In genomic region chr20:49569403-49570115, GRCh38 we compare ENCODE assay signal across 13 cellular contexts. TPM values are rescaled to one million over a fixed set of nuclear protein-coding genes. Genes with fewer than 3 reads are reported as not detected.
A peak's percentile ranks its signal among the peaks of the same experiment; 100 is the strongest.
DNase-seq lines count a peak whose midpoint lies in the region; ATAC-seq and TF ChIP-seq lines count a peak whose summit lies in the region.
"Had no signal": no experiment of that assay in that cellular context is flagged by ENCODE, and none has a peak within 500 bp of the region (broad histone marks: within the 10 kb centered on the region; RNA-seq: fewer than 3 reads in every experiment).

No MANE protein-coding gene starts in this region.

- intact Hi-C loops in ascending aorta (cut with DNase I) (loop anchor here (2.0 kb wide), 1 partner anchor 15 kb away; no protein-coding TSS in a partner anchor), right cardiac atrium (cut with DNase I) (no loop called here), left lung (cut with DNase I) (no loop called here)

- H3K4me3 ChIP-seq in ascending aorta (no peak overlapping the region), right cardiac atrium (ENCODE audit: low read length) (no peak overlapping the region), left lung (no peak overlapping the region), osteoblast (ENCODE audit: insufficient read depth, low read length) (no peak overlapping the region)
- H3K4me3 ChIP-seq: GM12878 had no signal

- ATAC-seq in right cardiac atrium (peak; percentile 34 to 36), left lung (no peak), HG03432 (IDR thresholded peaks at IDR 0.05; ENCODE audit: unreplicated experiment) (no peak)
- no peak for ATAC-seq in stimulated activated effector memory CD8-positive, alpha-beta T cell treated with anti-CD3 and anti-CD28 coated beads, Interleukin-12 subunit alpha, Interleukin-12 subunit beta, amount 100 ng/mL, for 72 hours
- ATAC-seq: GM12878 had no signal

- H3K4me2 ChIP-seq in osteoblast (ENCODE audit: insufficient read depth, low read length), result no peak overlapping the region

- H3K9me3 Mint-ChIP-seq in stimulated activated effector memory CD8-positive, alpha-beta T cell treated with anti-CD3 and anti-CD28 coated beads, Interleukin-12 subunit alpha, Interleukin-12 subunit beta, amount 100 ng/mL, for 72 hours, result no peaks in the 10 kb centered on the region
- H3K9me3 Mint-ChIP-seq: stimulated activated naive CD8-positive, alpha-beta T cell treated with anti-CD3 and anti-CD28 coated beads, Interleukin-15, amount 100 ng/mL, for 72 hours had no signal

- peaks cover 40% of the 10 kb centered on the region for H3K4me1 Mint-ChIP-seq in stimulated activated effector memory CD8-positive, alpha-beta T cell treated with anti-CD3 and anti-CD28 coated beads, Interleukin-12 subunit alpha, Interleukin-12 subunit beta, amount 100 ng/mL, for 72 hours

- TF ChIP-seq CTCF in ascending aorta (IDR thresholded peaks at IDR 0.05), result no peak
- no peak for TF ChIP-seq CTCF in left lung (IDR thresholded peaks at IDR 0.05)
- no peak for TF ChIP-seq CTCF in osteoblast (IDR thresholded peaks at IDR 0.05; ENCODE audit: extremely low read depth, low read depth, low read length)

- H3K36me3 ChIP-seq in ascending aorta (no peaks in the 10 kb centered on the region), left lung (no peaks in the 10 kb centered on the region), osteoblast (ENCODE audit: insufficient read depth, low read length) (no peaks in the 10 kb centered on the region)

- H3K36me3 Mint-ChIP-seq in stimulated activated effector memory CD8-positive, alpha-beta T cell treated with anti-CD3 and anti-CD28 coated beads, Interleukin-12 subunit alpha, Interleukin-12 subunit beta, amount 100 ng/mL, for 72 hours, result peaks cover 6% of the 10 kb centered on the region

- DNase-seq in NCI-H2171 treated with DMSO at 0.1 percent for 48 hours (lab: John Stamatoyannopoulos, UW), result peak; percentile 22
- DNase-seq in NCI-H2171 (lab: John Stamatoyannopoulos, UW), result no peak
- peak in 1 of 2 donors; percentile 61 for DNase-seq in ascending aorta (ENCODE audit: low spot score in 2 of 2)
- peak in 1 of 3 donors; percentile 74 for DNase-seq in right cardiac atrium
- DNase-seq in stimulated activated effector memory CD8-positive, alpha-beta T cell treated with anti-CD3 and anti-CD28 coated beads, Interleukin-12 subunit alpha, Interleukin-12 subunit beta, amount 100 ng/mL, for 72 hours (ENCODE audit: low spot score in 2 of 2), result no peak
- no peak for DNase-seq in left lung
- no peak for DNase-seq in osteoblast (ENCODE audit: insufficient read length, low spot score, missing footprints)
- DNase-seq: foreskin fibroblast; stimulated activated CD4-positive, alpha-beta T cell treated with anti-CD3 and anti-CD28 coated beads, Interleukin-2, amount 100 ng/mL, for 48 hours; stimulated activated naive CD8-positive, alpha-beta T cell treated with anti-CD3 and anti-CD28 coated beads, Interleukin-15, amount 100 ng/mL, for 72 hours had no signal

- H3K4me3 Mint-ChIP-seq in stimulated activated effector memory CD8-positive, alpha-beta T cell treated with anti-CD3 and anti-CD28 coated beads, Interleukin-12 subunit alpha, Interleukin-12 subunit beta, amount 100 ng/mL, for 72 hours, result no peak overlapping the region

- H2AFZ ChIP-seq in osteoblast (ENCODE audit: low read length), result no peak overlapping the region
- H2AFZ ChIP-seq: parathyroid adenoma had no signal

- H3K4me1 ChIP-seq in ascending aorta (peaks cover 19 to 43% of the 10 kb centered on the region in 2 donors), right cardiac atrium (ENCODE audit: control insufficient read depth, insufficient read depth, low read length) (no peaks in the 10 kb centered on the region), left lung (peaks cover 0 to 9% of the 10 kb centered on the region in 2 donors), osteoblast (ENCODE audit: insufficient read depth, low read length) (peaks cover 17% of the 10 kb centered on the region)

- WGBS in right cardiac atrium, result 47% methylated on average over 10 of the region's 10 CpGs

- H3K27ac ChIP-seq in ascending aorta (peak overlapping the region; percentile 97 to 100), right cardiac atrium (ENCODE audit: low read length) (peak overlapping the region; percentile 77), left lung (no peak overlapping the region), osteoblast (ENCODE audit: low read depth, low read length) (no peak overlapping the region)
- H3K27ac ChIP-seq: parathyroid adenoma had no signal

- peak overlapping the region; percentile 1 for H3K27ac Mint-ChIP-seq in stimulated activated effector memory CD8-positive, alpha-beta T cell treated with anti-CD3 and anti-CD28 coated beads, Interleukin-12 subunit alpha, Interleukin-12 subunit beta, amount 100 ng/mL, for 72 hours
- H3K27ac Mint-ChIP-seq: stimulated activated naive CD8-positive, alpha-beta T cell treated with anti-CD3 and anti-CD28 coated beads, Interleukin-15, amount 100 ng/mL, for 72 hours had no signal

- H3K27me3 ChIP-seq in ascending aorta, result no peaks in the 10 kb centered on the region
- H3K27me3 ChIP-seq in right cardiac atrium (ENCODE audit: control insufficient read depth, insufficient read depth), result no peaks in the 10 kb centered on the region
- peaks cover 31 to 67% of the 10 kb centered on the region in 2 donors for H3K27me3 ChIP-seq in left lung
- H3K27me3 ChIP-seq in osteoblast (ENCODE audit: insufficient read depth, low read length), result peaks cover 16% of the 10 kb centered on the region

- H3K9me3 ChIP-seq in ascending aorta (no peaks in the 10 kb centered on the region), right cardiac atrium (ENCODE audit: control insufficient read depth, low read length) (no peaks in the 10 kb centered on the region), left lung (no peaks in the 10 kb centered on the region), osteoblast (ENCODE audit: low read depth, low read length) (no peaks in the 10 kb centered on the region)

- H4K20me1 ChIP-seq in osteoblast (ENCODE audit: insufficient read depth, low read length), result no peaks in the 10 kb centered on the region

- no peaks in the 10 kb centered on the region for H3K79me2 ChIP-seq in osteoblast (ENCODE audit: insufficient read depth, low read length)
- H3K79me2 ChIP-seq: parathyroid adenoma had no signal

RNA-seq across cellular contexts. Expression of gene PTGIS, which starts 1.6 kb away (rescaled TPM):
- total RNA-seq in ascending aorta (288 TPM), right cardiac atrium (10 to 100 TPM; 51.7 to 98.4 (median 66.3) TPM), left lung (10 to 100 TPM; 32.9 to 46.0 TPM), osteoblast (33.6 and 89.8 TPM in 2 replicates)
- polyA plus RNA-seq in right cardiac atrium, result 19.9 TPM
- polyA plus RNA-seq: GM12878 had no signal

Comparison
In these comparisons a context has a peak if more than half of its experiments do, and no peak if none do; other contexts are left out.
1. H3K27ac ChIP-seq: peak in ascending aorta (2 of 2) and right cardiac atrium (single experiment); none in left lung (0 of 2) and osteoblast (single experiment).
2. ATAC-seq: peak in right cardiac atrium (2 of 2); none in stimulated activated effector memory CD8-positive, alpha-beta T cell treated with anti-CD3 and anti-CD28 coated beads, Interleukin-12 subunit alpha, Interleukin-12 subunit beta, amount 100 ng/mL, for 72 hours (single experiment), left lung (single experiment) and HG03432 (single experiment).